In the genomic region with DNA sequence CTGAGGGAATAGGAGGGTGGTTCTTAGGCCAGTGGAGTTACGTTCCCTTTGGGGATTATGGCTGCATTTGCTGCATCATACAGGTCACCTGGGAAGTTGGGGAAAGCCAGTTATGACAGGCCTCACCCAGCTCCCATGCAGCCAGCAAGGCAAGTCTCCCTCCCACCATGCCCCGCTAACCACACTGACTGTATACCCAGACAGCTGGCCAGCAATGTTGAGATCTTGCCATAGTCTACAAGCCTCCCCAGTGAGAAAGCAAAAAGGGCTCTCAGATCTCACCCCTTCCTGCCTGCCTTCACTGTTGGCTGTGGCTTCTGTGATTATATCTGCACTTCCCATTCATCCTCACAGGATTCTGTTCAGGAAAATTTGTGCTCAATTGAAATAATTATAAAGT, we compare ENCODE assay signal across 31 cellular contexts.
A peak's percentile ranks its signal among the peaks of the same experiment; 100 is the strongest.
DNase-seq lines count a peak whose midpoint lies in the region; ATAC-seq and TF ChIP-seq lines count a peak whose summit lies in the region.
"Had no signal": no experiment of that assay in that cellular context is flagged by ENCODE, and none has a peak within 500 bp of the region (broad histone marks: within the 10 kb centered on the region; RNA-seq: fewer than 3 reads in every experiment).

No MANE protein-coding gene starts in this region.

- H3K9me3 Mint-ChIP-seq in activated CD8-positive, alpha-beta T cell treated with anti-CD3 and anti-CD28 coated beads, Interleukin-2, amount 10 ng/mL, durations not matched to agents 7 days and 5 days (ENCODE audit: insufficient read depth): no peaks in the 10 kb centered on the region

- H3K9me3 ChIP-seq in lung (ENCODE audit: control insufficient read depth in 2 of 2, insufficient read depth in 1 of 2, low read length in 1 of 2): peaks cover 4 to 6% of the 10 kb centered on the region in 2 donors
- H3K9me3 ChIP-seq: neutrophil had no signal

- TF ChIP-seq CTCF in GM12865 (IDR thresholded peaks at IDR 0.05; ENCODE audit: insufficient read depth, low read depth, low read length, missing control alignments) (no peak), lung (IDR thresholded peaks at IDR 0.05; ENCODE audit: control extremely low read depth, extremely low read depth) (no peak)

- H3K36me3 ChIP-seq in lung (ENCODE audit: control insufficient read depth in 2 of 2, insufficient read depth in 2 of 2, low read length in 2 of 2): no peaks in the 10 kb centered on the region
- H3K36me3 ChIP-seq: brain microvascular endothelial cell, esophagus muscularis mucosa, heart left ventricle, left ventricle myocardium inferior, neutrophil had no signal

- H3K27ac ChIP-seq in lung (ENCODE audit: low read depth in 1 of 2, low read length in 1 of 2): no peak overlapping the region
- H3K27ac ChIP-seq: brain microvascular endothelial cell, esophagus muscularis mucosa, heart left ventricle, left ventricle myocardium inferior, neutrophil had no signal

- H3K27me3 ChIP-seq in lung (ENCODE audit: control insufficient read depth, insufficient read depth): no peaks in the 10 kb centered on the region
- H3K27me3 ChIP-seq: brain microvascular endothelial cell, esophagus muscularis mucosa, heart left ventricle, neutrophil had no signal

- WGBS in lung, 2 donors: 93 to 100% methylated on average over 2 of the region's 2 CpGs

- CTCF ChIA-PET in activated CD8-positive, alpha-beta T cell treated with anti-CD3 and anti-CD28 coated beads, Interleukin-2, amount 10 ng/mL, durations not matched to agents 7 days and 5 days (lab: Charles Lee): no interaction called here

- no peak overlapping the region for H3K4me3 ChIP-seq in GM12865 (ENCODE audit: low read depth, low read length)
- H3K4me3 ChIP-seq in lung: peak overlapping the region; percentile 16
- H3K4me3 ChIP-seq: esophagus muscularis mucosa, heart left ventricle, left ventricle myocardium inferior had no signal

- H3K36me3 Mint-ChIP-seq in activated CD8-positive, alpha-beta T cell treated with anti-CD3 and anti-CD28 coated beads, Interleukin-2, amount 10 ng/mL, durations not matched to agents 7 days and 5 days (ENCODE audit: low read depth): no peaks in the 10 kb centered on the region
- H3K36me3 Mint-ChIP-seq: activated naive CD4-positive, alpha-beta T cell treated with anti-CD3 and anti-CD28 coated beads, Interleukin-2, amount 50 U/mL, for 24 hours; IgD-negative memory B cell; naive B cell had no signal

- no peaks in the 10 kb centered on the region for H3K4me1 ChIP-seq in lung (ENCODE audit: control insufficient read depth in 2 of 2, insufficient read depth in 2 of 2, low read length in 2 of 2)
- H3K4me1 ChIP-seq: esophagus muscularis mucosa, heart left ventricle, left ventricle myocardium inferior had no signal

- DNase-seq in GM12865 (ENCODE audit: low read depth): peak; percentile 49
- DNase-seq in NCI-H226: peak; percentile 49
- no peak for DNase-seq in lung (ENCODE audit: low spot score)
- DNase-seq in NCI-H187 (lab: John Stamatoyannopoulos, UW): no peak
- no peak for DNase-seq in activated CD8-positive, alpha-beta T cell treated with anti-CD3 and anti-CD28 coated beads, Interleukin-2, amount 10 ng/mL, durations not matched to agents 7 days and 5 days
- DNase-seq: amniotic stem cell; brain microvascular endothelial cell; CD4-positive, alpha-beta memory T cell; cerebellar nuclear complex; GOT3; heart left ventricle; islet precursor cell; left ventricle myocardium inferior; naive B cell; NCI-H1417; NCI-H2029 treated with DMSO at 0.1 percent for 48 hours; NCI-H524 treated with DMSO at 0.1 percent for 48 hours; posterior cingulate gyrus; right cardiac atrium; SHP77 treated with DMSO at 0.1 percent for 48 hours; stimulated activated CD4-positive, alpha-beta T cell treated with anti-CD3 and anti-CD28 coated beads, Interleukin-1b, Interleukin-23, amount 100 ng/mL, for 48 hours; stimulated activated naive CD4-positive, alpha-beta T cell treated with Interleukin-2 at 50 U/mL for 16 hours; T-helper 2 cell had no signal

- no peak overlapping the region for H3K4me3 Mint-ChIP-seq in activated CD8-positive, alpha-beta T cell treated with anti-CD3 and anti-CD28 coated beads, Interleukin-2, amount 10 ng/mL, durations not matched to agents 7 days and 5 days
- H3K4me3 Mint-ChIP-seq: activated naive CD4-positive, alpha-beta T cell treated with anti-CD3 and anti-CD28 coated beads, Interleukin-2, amount 50 U/mL, for 24 hours; CD4-positive, alpha-beta memory T cell; IgD-negative memory B cell; mesothelial cell of epicardium; naive B cell had no signal

- ATAC-seq in HG03354 (IDR thresholded peaks at IDR 0.05; ENCODE audit: poor library complexity, severe bottlenecking, unreplicated experiment) (peak; percentile 41), lung (ENCODE audit: insufficient read depth, low FRiP score) (no peak), HG03196 (IDR thresholded peaks at IDR 0.05; ENCODE audit: unreplicated experiment) (no peak)
- no peak for ATAC-seq in activated CD8-positive, alpha-beta T cell treated with anti-CD3 and anti-CD28 coated beads, Interleukin-2, amount 10 ng/mL, durations not matched to agents 7 days and 5 days
- ATAC-seq: heart left ventricle, right cardiac atrium had no signal

- H3K4me1 Mint-ChIP-seq in activated CD8-positive, alpha-beta T cell treated with anti-CD3 and anti-CD28 coated beads, Interleukin-2, amount 10 ng/mL, durations not matched to agents 7 days and 5 days (ENCODE audit: low read depth): no peaks in the 10 kb centered on the region
- H3K4me1 Mint-ChIP-seq: activated naive CD4-positive, alpha-beta T cell treated with anti-CD3 and anti-CD28 coated beads, Interleukin-2, amount 50 U/mL, for 24 hours; CD4-positive, alpha-beta memory T cell; IgD-negative memory B cell; mesothelial cell of epicardium had no signal

- H3K27ac Mint-ChIP-seq in activated CD8-positive, alpha-beta T cell treated with anti-CD3 and anti-CD28 coated beads, Interleukin-2, amount 10 ng/mL, durations not matched to agents 7 days and 5 days: no peak overlapping the region
- H3K27ac Mint-ChIP-seq: activated naive CD4-positive, alpha-beta T cell treated with anti-CD3 and anti-CD28 coated beads, Interleukin-2, amount 50 U/mL, for 24 hours; activated T-helper 2 cell treated with anti-CD3 and anti-CD28 coated beads, Interferon-gamma antibody, Interleukin-2, Interleukin-4, amounts not matched to agents 10 μg/mL and 5 μg/mL and 100 μg/mL, durations not matched to agents 14 hours and 24 hours and 36 hours; CD4-positive, alpha-beta memory T cell; IgD-negative memory B cell; mesothelial cell of epicardium had no signal

- no peaks in the 10 kb centered on the region for H3K27me3 Mint-ChIP-seq in activated CD8-positive, alpha-beta T cell treated with anti-CD3 and anti-CD28 coated beads, Interleukin-2, amount 10 ng/mL, durations not matched to agents 7 days and 5 days (ENCODE audit: low read depth)
- H3K27me3 Mint-ChIP-seq: activated naive CD4-positive, alpha-beta T cell treated with anti-CD3 and anti-CD28 coated beads, Interleukin-2, amount 50 U/mL, for 24 hours; CD4-positive, alpha-beta memory T cell; IgD-negative memory B cell; naive B cell had no signal

- POLR2A ChIA-PET in activated CD8-positive, alpha-beta T cell treated with anti-CD3 and anti-CD28 coated beads, Interleukin-2, amount 10 ng/mL, durations not matched to agents 7 days and 5 days (lab: Charles Lee): no interaction called here

Comparison
In these comparisons a context has a peak if more than half of its experiments do, and no peak if none do; other contexts are left out.
1. DNase-seq: peak in GM12865 (single experiment) and NCI-H226 (single experiment); none in lung (single experiment), NCI-H187 (0 of 2) and activated CD8-positive, alpha-beta T cell treated with anti-CD3 and anti-CD28 coated beads, Interleukin-2, amount 10 ng/mL, durations not matched to agents 7 days and 5 days (single experiment).